Comparison of ENCODE assay signal across 6 cellular contexts in the genomic region with DNA sequence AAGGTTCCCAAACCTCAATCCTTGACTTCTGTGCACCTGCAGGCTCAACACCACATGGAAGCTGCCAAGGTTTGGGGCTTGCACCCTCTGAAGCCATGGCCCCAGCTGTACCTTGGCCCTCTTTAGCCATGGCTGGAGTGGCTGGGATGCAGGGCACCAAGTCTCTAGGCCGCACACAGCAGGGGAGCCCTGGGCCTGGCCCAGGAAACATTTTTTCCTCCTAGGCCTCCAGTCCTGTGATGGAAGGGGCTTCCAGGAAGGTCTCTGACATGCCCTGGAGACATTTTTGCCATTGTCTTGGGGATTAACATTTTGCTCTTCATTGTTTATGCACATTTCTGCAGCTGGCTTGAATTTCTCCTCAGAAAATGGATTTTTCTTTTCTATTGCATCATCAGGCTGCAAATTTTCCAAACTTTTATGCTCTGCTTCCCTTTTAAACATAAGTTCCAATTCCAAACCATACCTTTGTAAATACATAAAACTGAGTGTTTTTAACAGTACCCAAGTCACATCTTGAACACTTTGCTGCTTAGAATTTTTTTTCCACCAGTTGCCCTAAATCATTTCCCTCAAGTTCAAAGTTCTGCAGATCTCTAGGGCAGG. TPM values are rescaled to one million over a fixed set of nuclear protein-coding genes. Genes with fewer than 3 reads are reported as not detected.
"Had no signal": no experiment of that assay in that cellular context is flagged by ENCODE, and none has a peak within 500 bp of the region (broad histone marks: within the 10 kb centered on the region; RNA-seq: fewer than 3 reads in every experiment).

No MANE protein-coding gene starts in this region.

RNA-seq across cellular contexts. Expression of gene CEACAM21, which starts 6.7 kb away (rescaled TPM):
- total RNA-seq: GM23338, H1, H9, HFFc6, HT1080, IMR-90 had no signal
- polyA plus RNA-seq: GM23338, H1, IMR-90 had no signal

RNA-seq across cellular contexts. Expression of gene CEACAM4, which starts 44.2 kb away (rescaled TPM):
- total RNA-seq: GM23338, H1, H9, HFFc6, HT1080, IMR-90 had no signal
- polyA plus RNA-seq: GM23338, H1, IMR-90 had no signal
